ENCODE assay signal across 9 cellular contexts in genomic region chr1:153626477-153626928, GRCh38. TPM values are rescaled to one million over a fixed set of nuclear protein-coding genes. Genes with fewer than 3 reads are reported as not detected.
DNase-seq lines count a peak whose midpoint lies in the region; ATAC-seq, FAIRE-seq and TF ChIP-seq lines count a peak whose summit lies in the region.
"Had no signal": no experiment of that assay in that cellular context is flagged by ENCODE, and none has a peak within 500 bp of the region (broad histone marks: within the 10 kb centered on the region; RNA-seq: fewer than 3 reads in every experiment).

No MANE protein-coding gene starts in this region.

- no peaks in the 10 kb centered on the region for H3K9me2 ChIP-seq in OCI-LY7 (ENCODE audit: insufficient read depth, low read length)

- H3K4me2 ChIP-seq in OCI-LY7 (ENCODE audit: low read length), result peak overlapping the region; percentile 39; the same call in 1 of the 2 replicates

- H3K36me3 ChIP-seq in OCI-LY7 (ENCODE audit: insufficient read depth, low read length), result no peaks in the 10 kb centered on the region
- peaks cover 5% of the 10 kb centered on the region for H3K36me3 ChIP-seq in neuron (ENCODE audit: insufficient read depth, low read length)

- DNase-seq in OCI-LY7 (ENCODE audit: low spot score), result no peak
- no peak for DNase-seq in epithelial cell of proximal tubule (ENCODE audit: low read depth)
- DNase-seq in activated CD8-positive, alpha-beta memory T cell treated with anti-CD3 and anti-CD28 coated beads for 24 hours, result no peak
- no peak for DNase-seq in GM19239 (ENCODE audit: insufficient read length, low spot score)
- DNase-seq in SK-N-DZ (ENCODE audit: low spot score), result no peak

- H4K20me1 ChIP-seq in OCI-LY7 (ENCODE audit: insufficient read depth, low read length), result no peaks in the 10 kb centered on the region

- H3K27ac ChIP-seq in 22Rv1, result peak overlapping the region; percentile 88
- H3K27ac ChIP-seq in OCI-LY7 (ENCODE audit: low read depth, low read length, poor library complexity, severe bottlenecking), result no peak overlapping the region

- H3K4me3 ChIP-seq in OCI-LY7 (ENCODE audit: low read depth, low read length, poor library complexity, severe bottlenecking) (no peak overlapping the region), epithelial cell of proximal tubule (ENCODE audit: low read depth, low read length) (peak overlapping the region; percentile 87), neuron (ENCODE audit: low read length) (peak overlapping the region; percentile 58)

- H2AFZ ChIP-seq in OCI-LY7 (ENCODE audit: low read length) (no peak overlapping the region), neuron (ENCODE audit: low read depth, low read length) (peak overlapping the region; percentile 62)

- POLR2A ChIA-PET in OCI-LY7 (lab: Charles Lee), result interaction anchor here (0.7 to 1.2 kb wide), 4 partner anchors 8 to 29 kb away, joined by 3 to 4 read pairs (median 3); no protein-coding TSS in a partner anchor

- H3K27me3 ChIP-seq in neuron (ENCODE audit: insufficient read depth, low read length), result no peaks in the 10 kb centered on the region

- H3K4me1 ChIP-seq in OCI-LY7 (ENCODE audit: insufficient read depth, low read length, poor library complexity, severe bottlenecking) (peaks cover 22% of the 10 kb centered on the region), neuron (ENCODE audit: insufficient read depth, low read length) (peaks cover 16% of the 10 kb centered on the region)

- CTCF ChIA-PET in OCI-LY7 (lab: Charles Lee; ENCODE audit: unreplicated experiment), result no interaction called here

- no peaks in the 10 kb centered on the region for H3K79me2 ChIP-seq in OCI-LY7 (ENCODE audit: insufficient read depth, low read depth, low read length)

- BruUV-seq in OCI-LY7 (replicated peaks; lab: Mats Ljungman, UMichigan), result no TSS peak

- H3K9me3 ChIP-seq in OCI-LY7 (ENCODE audit: low read length), result no peaks in the 10 kb centered on the region
- H3K9me3 ChIP-seq in neuron (ENCODE audit: low read length), result no peaks in the 10 kb centered on the region

- no peak for ATAC-seq in GM21381 (IDR thresholded peaks at IDR 0.05; ENCODE audit: unreplicated experiment)

- intact Hi-C loops in OCI-LY7 (cut with micrococcal nuclease; ENCODE audit: unreplicated experiment), result no loop called here

- no peak for FAIRE-seq in GM19239 (lab: Jason Lieb, UNC)

- no peak for TF ChIP-seq CTCF in 22Rv1 (IDR thresholded peaks at IDR 0.05)
- no peak for TF ChIP-seq CTCF in OCI-LY7 (conservative IDR thresholded peaks at IDR 0.05; ENCODE audit: low read length)
- no peak for TF ChIP-seq CTCF in epithelial cell of proximal tubule (conservative IDR thresholded peaks at IDR 0.05; ENCODE audit: low read depth, low read length)

RNA-seq across cellular contexts. Expression of gene S100A13, which starts 0.8 kb away (rescaled TPM):
- 2.7 and 4.8 TPM in 2 replicates for total RNA-seq in OCI-LY7 (2014; rRNA removed; shearing (Covaris generic))
- total RNA-seq in OCI-LY7 (2022) (6.9 and 10.3 TPM in 2 replicates), epithelial cell of proximal tubule (186 and 345 TPM in 2 replicates)
- 36.5 and 45.1 TPM in 2 replicates for polyA plus RNA-seq in SK-N-DZ (2014; cell fraction: cytosol; rRNA removed)
- polyA plus RNA-seq in SK-N-DZ (2014; cell fraction: nucleus; rRNA removed), result 22.4 and 35.4 TPM in 2 replicates

RNA-seq across cellular contexts. Expression of gene S100A1, which starts 1.7 kb away (rescaled TPM):
- total RNA-seq in OCI-LY7 (2014; rRNA removed; shearing (Covaris generic)), result not detected in 2 replicates
- total RNA-seq in OCI-LY7 (2022) (not detected in 2 replicates), epithelial cell of proximal tubule (1.3 and 16.5 TPM in 2 replicates)
- polyA plus RNA-seq in SK-N-DZ (2014; cell fraction: cytosol; rRNA removed), result 0.63 and 2.2 TPM in 2 replicates
- polyA plus RNA-seq in SK-N-DZ (2014; cell fraction: nucleus; rRNA removed), result 0.28 and 0.47 TPM in 2 replicates

RNA-seq across cellular contexts. Expression of gene CHTOP, which starts 7.4 kb away (rescaled TPM):
- 70.9 and 85.3 TPM in 2 replicates for total RNA-seq in OCI-LY7 (2014; rRNA removed; shearing (Covaris generic))
- 106 and 107 TPM in 2 replicates for total RNA-seq in OCI-LY7 (2022)
- total RNA-seq in epithelial cell of proximal tubule, result 53.0 and 64.7 TPM in 2 replicates
- polyA plus RNA-seq in SK-N-DZ (2014; cell fraction: cytosol; rRNA removed), result 69.5 and 89.8 TPM in 2 replicates
- polyA plus RNA-seq in SK-N-DZ (2014; cell fraction: nucleus; rRNA removed), result 112 and 138 TPM in 2 replicates

RNA-seq across cellular contexts. Expression of gene S100A14, which starts 10.4 kb away (rescaled TPM):
- not detected in 2 replicates for total RNA-seq in OCI-LY7 (2014; rRNA removed; shearing (Covaris generic))
- not detected in 2 replicates for total RNA-seq in OCI-LY7 (2022)
- 11.2 and 43.8 TPM in 2 replicates for total RNA-seq in epithelial cell of proximal tubule
- not detected in 2 replicates for polyA plus RNA-seq in SK-N-DZ (2014; cell fraction: cytosol; rRNA removed)
- not detected in 2 replicates for polyA plus RNA-seq in SK-N-DZ (2014; cell fraction: nucleus; rRNA removed)
- total RNA-seq: RPMI7951 had no signal

RNA-seq across cellular contexts. Expression of gene S100A16, which starts 13.6 kb away (rescaled TPM):
- not detected in 2 replicates for total RNA-seq in OCI-LY7 (2014; rRNA removed; shearing (Covaris generic))
- total RNA-seq in OCI-LY7 (2022) (0.33 TPM in 1 of 2 replicates, not detected in the other), epithelial cell of proximal tubule (832 and 1,016 TPM in 2 replicates)
- 2.9 and 4.1 TPM in 2 replicates for polyA plus RNA-seq in SK-N-DZ (2014; cell fraction: cytosol; rRNA removed)
- 0.99 and 1.5 TPM in 2 replicates for polyA plus RNA-seq in SK-N-DZ (2014; cell fraction: nucleus; rRNA removed)

Comparison
In these comparisons a context has a peak if more than half of its experiments do, and no peak if none do; other contexts are left out.
1. RNA of gene S100A13, which starts 0.8 kb away (total RNA-seq): 186 to 345 TPM in epithelial cell of proximal tubule; 2.7 to 10.3 TPM in OCI-LY7; every median in the first group is over 10 times any median in the second.